30 cellular contexts compared by ENCODE assay signal in genomic region chr4:1409806-1410425, GRCh38. TPM values are rescaled to one million over a fixed set of nuclear protein-coding genes. Genes with fewer than 3 reads are reported as not detected.
DNase-seq lines count a peak whose midpoint lies in the region; ATAC-seq and TF ChIP-seq lines count a peak whose summit lies in the region.
"Had no signal": no experiment of that assay in that cellular context is flagged by ENCODE, and none has a peak within 500 bp of the region (broad histone marks: within the 10 kb centered on the region; RNA-seq: fewer than 3 reads in every experiment).

No MANE protein-coding gene starts in this region.

- no peak overlapping the region for H2AK5ac ChIP-seq in H9 (ENCODE audit: insufficient read length, low read length)

- no peak overlapping the region for H4K8ac ChIP-seq in H9 (replicated peaks; ENCODE audit: insufficient read length, low read depth, low read length)

- H3K4me3 Mint-ChIP-seq in endothelial cell (ENCODE audit: unreplicated experiment) = no peak overlapping the region
- peak overlapping the region in 1 of 2 experiments; percentile 8; a peak in 1 of 5 replicates for H3K4me3 Mint-ChIP-seq in H9
- H3K4me3 Mint-ChIP-seq: activated T-helper 17 cell treated with anti-CD3 and anti-CD28 coated beads, Interleukin-2, amount 50 U/mL, for 72 hours; B cell; HFFc6; nephron progenitor cell had no signal

- TF ChIP-seq CTCF in GM13977 (IDR thresholded peaks at IDR 0.05; ENCODE audit: extremely low read depth, insufficient read depth, missing control alignments) (no peak), endothelial cell (IDR thresholded peaks at IDR 0.05; ENCODE audit: unreplicated experiment) (no peak), upper lobe of right lung (IDR thresholded peaks at IDR 0.05) (no peak), H9 (conservative IDR thresholded peaks at IDR 0.05) (no peak)

- ATAC-seq in upper lobe of right lung (no peak), HG02571 (IDR thresholded peaks at IDR 0.05; ENCODE audit: unreplicated experiment) (no peak)
- ATAC-seq: activated T-helper 17 cell treated with anti-CD3 and anti-CD28 coated beads, Interleukin-2, amount 50 U/mL, for 72 hours; left colon had no signal

- H2BK120ac ChIP-seq in H9 (ENCODE audit: low read depth, low read length, poor library complexity, severe bottlenecking) = no peak overlapping the region

- H3K9me3 Mint-ChIP-seq in endothelial cell (ENCODE audit: unreplicated experiment) = no peaks in the 10 kb centered on the region
- H3K9me3 Mint-ChIP-seq in H9 = peaks cover 0 to 2% of the 10 kb centered on the region in 2 experiments; a peak in 2 of 5 replicates
- H3K9me3 Mint-ChIP-seq: activated naive CD4-positive, alpha-beta T cell treated with anti-CD3 and anti-CD28 coated beads, Interleukin-2, amount 50 U/mL, for 72 hours; activated T-helper 17 cell treated with anti-CD3 and anti-CD28 coated beads, Interleukin-2, amount 50 U/mL, for 72 hours had no signal

- H3K4me3 ChIP-seq in upper lobe of right lung = no peak overlapping the region
- H3K4me3 ChIP-seq: GM12878, K562, ovary, smooth muscle cell, testis had no signal

- intact Hi-C loops in upper lobe of right lung (cut with DNase I) = loop anchor here (10.0 kb wide), 1 partner anchor 55 kb away; no protein-coding TSS in a partner anchor

- no peaks in the 10 kb centered on the region for H3K79me1 ChIP-seq in H9 (ENCODE audit: insufficient read depth, low read depth, low read length, poor library complexity, severe bottlenecking)

- no peaks in the 10 kb centered on the region for H3K36me3 ChIP-seq in upper lobe of right lung
- H3K36me3 ChIP-seq: ovary, WERI-Rb-1 had no signal

- H3K36me3 Mint-ChIP-seq in endothelial cell (ENCODE audit: low read depth, unreplicated experiment) (no peaks in the 10 kb centered on the region), H9 (ENCODE audit: insufficient read depth in 1 of 3, low read depth in 3 of 3) (peaks cover 0 to 2% (median 0%) of the 10 kb centered on the region in 3 experiments; a peak in 3 of 7 replicates)
- H3K36me3 Mint-ChIP-seq: CD4-positive, alpha-beta memory T cell had no signal

- in situ Hi-C loops in GM13977 (cut with MboI; ENCODE audit: low pct_unique_long_range_greater_than_20kb, low sequenced_read_pairs, unreplicated experiment) = no loop called here

- H3T11ph ChIP-seq in H9 (ENCODE audit: low read length) = no peak overlapping the region

- no peak overlapping the region for H2BK12ac ChIP-seq in H9 (ENCODE audit: insufficient read length, low read depth, low read length)

- no peaks in the 10 kb centered on the region for H4K20me1 ChIP-seq in H9 (ENCODE audit: control insufficient read depth, insufficient read depth, insufficient read length)

- peak overlapping the region; percentile 18 for H3K27ac Mint-ChIP-seq in endothelial cell (ENCODE audit: unreplicated experiment)
- no peak overlapping the region for H3K27ac Mint-ChIP-seq in H9
- H3K27ac Mint-ChIP-seq: activated naive CD4-positive, alpha-beta T cell treated with anti-CD3 and anti-CD28 coated beads, Interleukin-2, amount 50 U/mL, for 72 hours; activated T-helper 17 cell treated with anti-CD3 and anti-CD28 coated beads, Interleukin-2, amount 50 U/mL, for 72 hours; B cell; CD4-positive, alpha-beta memory T cell; HFFc6; nephron progenitor cell had no signal

- no peak overlapping the region for H3K18ac ChIP-seq in H9 (ENCODE audit: insufficient read length, low read depth, low read length)

- H3K27ac ChIP-seq in upper lobe of right lung = no peak overlapping the region
- H3K27ac ChIP-seq in H9 (ENCODE audit: insufficient read length, low read depth, low read length) = no peak overlapping the region
- H3K27ac ChIP-seq: epithelial cell of prostate, ovary, testis, WERI-Rb-1 had no signal

- H3K27me3 ChIP-seq in upper lobe of right lung (peaks cover 90% of the 10 kb centered on the region), H9 (ENCODE audit: insufficient read depth, low read length) (peaks cover 62% of the 10 kb centered on the region)
- H3K27me3 ChIP-seq: testis had no signal

- no peaks in the 10 kb centered on the region for H3K9me3 ChIP-seq in upper lobe of right lung
- no peaks in the 10 kb centered on the region for H3K9me3 ChIP-seq in H9 (ENCODE audit: control insufficient read depth, low read depth, low read length)
- H3K9me3 ChIP-seq: ovary, testis had no signal

- no peak overlapping the region for H3K23ac ChIP-seq in H9 (ENCODE audit: insufficient read length, low read depth, low read length)

- H2BK5ac ChIP-seq in H9 (ENCODE audit: insufficient read length, low read length) = no peak overlapping the region

- H3K4me1 Mint-ChIP-seq in endothelial cell (ENCODE audit: unreplicated experiment) = peaks cover 3% of the 10 kb centered on the region
- H3K4me1 Mint-ChIP-seq in H9 = peaks cover 4 to 17% of the 10 kb centered on the region in 2 experiments; a peak in 3 of 4 replicates
- H3K4me1 Mint-ChIP-seq: activated T-helper 17 cell treated with anti-CD3 and anti-CD28 coated beads, Interleukin-2, amount 50 U/mL, for 72 hours; nephron progenitor cell had no signal

- no peaks in the 10 kb centered on the region for H3K4me1 ChIP-seq in upper lobe of right lung
- no peaks in the 10 kb centered on the region; the same call in 1 of the 2 replicates for H3K4me1 ChIP-seq in H9 (ENCODE audit: insufficient read depth, low read length)

- H3K23me2 ChIP-seq in H9 (ENCODE audit: insufficient read length, low read depth, low read length, poor library complexity, severe bottlenecking) = peaks cover 5% of the 10 kb centered on the region

- no peak overlapping the region for H3K9ac ChIP-seq in H9 (ENCODE audit: extremely low read depth, insufficient read length, low read length)

- no peak overlapping the region for H3K14ac ChIP-seq in H9 (ENCODE audit: insufficient read depth, low read length)

- no peak overlapping the region for H4K5ac ChIP-seq in H9 (ENCODE audit: insufficient read length, low read depth, low read length)

- peaks cover 28% of the 10 kb centered on the region for H3K27me3 Mint-ChIP-seq in endothelial cell (ENCODE audit: unreplicated experiment)
- H3K27me3 Mint-ChIP-seq in H9 (ENCODE audit: low read depth) = peaks cover 77% of the 10 kb centered on the region

- DNase-seq in activated gamma-delta T cell treated with Interleukin-2 at 50 U/mL for 16 hours (peak; percentile 1), activated gamma-delta T cell (lab: John Stamatoyannopoulos, UW) (no peak), GM13977 (ENCODE audit: low spot score) (peak; percentile 40), endothelial cell (ENCODE audit: low spot score) (no peak), upper lobe of right lung (peak; percentile 55), H9 (no peak)
- DNase-seq: DMS 273 treated with DMSO at 0.1 percent for 48 hours, HFFc6, NCI-H1048, NCI-H1694, NCI-H2171, WERI-Rb-1 had no signal

- H2BK15ac ChIP-seq in H9 (ENCODE audit: low read depth, low read length) = no peak overlapping the region

- H4K91ac ChIP-seq in H9 (ENCODE audit: insufficient read length, low read depth, low read length) = no peak overlapping the region

- no CpG with 5 or more reads among the region's 22 CpGs for WGBS in H9 (ENCODE audit: extremely low coverage, insufficient read length, low lambda C conversion rate)

- no peak overlapping the region for H3K4me2 ChIP-seq in H9 (ENCODE audit: insufficient read depth, insufficient read length, low read length)
- H3K4me2 ChIP-seq: smooth muscle cell had no signal

- H3K4ac ChIP-seq in H9 (ENCODE audit: low read depth, low read length) = no peak overlapping the region

- H3K56ac ChIP-seq in H9 (ENCODE audit: insufficient read length, low read depth, low read length) = no peak overlapping the region

- no peaks in the 10 kb centered on the region for H3K79me2 ChIP-seq in H9 (ENCODE audit: insufficient read depth, low read length)

- no peak overlapping the region for H2AFZ ChIP-seq in H9 (ENCODE audit: low read length)

- H2BK20ac ChIP-seq in H9 (ENCODE audit: low read depth, low read length, poor library complexity, severe bottlenecking) = no peak overlapping the region

RNA-seq across cellular contexts. Expression of gene NKX1-1, which starts 3.7 kb away (rescaled TPM):
- total RNA-seq in endothelial cell (ENCODE audit: unreplicated experiment) = not detected
- not detected for total RNA-seq in upper lobe of right lung
- total RNA-seq in H9 (2021) = not detected in 2 replicates
- total RNA-seq: activated naive CD4-positive, alpha-beta T cell treated with anti-CD3 and anti-CD28 coated beads, Interleukin-2, amount 50 U/mL, for 72 hours; activated T-helper 17 cell treated with anti-CD3 and anti-CD28 coated beads, Interleukin-2, amount 50 U/mL, for 72 hours; B cell; bronchial epithelial cell; CD4-positive, alpha-beta memory T cell; GM12878; HFFc6; HT1080; K562; left colon; NCI-H460; ovary; renal cortical epithelial cell; smooth muscle cell; urinary bladder had no signal

Comparison
In these comparisons a context has a peak if more than half of its experiments do, and no peak if none do; other contexts are left out.
1. DNase-seq: peak in activated gamma-delta T cell treated with Interleukin-2 at 50 U/mL for 16 hours (single experiment), GM13977 (single experiment) and upper lobe of right lung (single experiment); none in activated gamma-delta T cell (single experiment), endothelial cell (single experiment) and H9 (single experiment).